In genomic region chr5:4215143-4215542, GRCh38 we compare ENCODE assay signal across 24 cellular contexts.
DNase-seq lines count a peak whose midpoint lies in the region; ATAC-seq, FAIRE-seq and TF ChIP-seq lines count a peak whose summit lies in the region.
"Had no signal": no experiment of that assay in that cellular context is flagged by ENCODE, and none has a peak within 500 bp of the region (broad histone marks: within the 10 kb centered on the region; RNA-seq: fewer than 3 reads in every experiment).

No MANE protein-coding gene starts in this region.

- H3K9me1 ChIP-seq in K562 (ENCODE audit: control insufficient read depth, insufficient read depth, low read length), result no peaks in the 10 kb centered on the region

- TF ChIP-seq POLR2A in K562 (conservative IDR thresholded peaks at IDR 0.05), result no peak
- no peak for TF ChIP-seq POLR2A in GM12892 (IDR thresholded peaks at IDR 0.05; ENCODE audit: low read depth, low read length)

- no peaks in the 10 kb centered on the region for H3K4me1 Mint-ChIP-seq in activated CD8-positive, alpha-beta T cell treated with anti-CD3 and anti-CD28 coated beads for 36 hours (ENCODE audit: low read depth)
- no peaks in the 10 kb centered on the region for H3K4me1 Mint-ChIP-seq in activated CD8-positive, alpha-beta T cell treated with anti-CD3 and anti-CD28 coated beads, Interleukin-2, amount 10 ng/mL, durations not matched to agents 7 days and 5 days (ENCODE audit: low read depth)
- peaks cover 22% of the 10 kb centered on the region for H3K4me1 Mint-ChIP-seq in nephron progenitor cell

- DNase-seq in activated CD8-positive, alpha-beta T cell treated with anti-CD3 and anti-CD28 coated beads for 36 hours, result no peak
- DNase-seq in activated CD8-positive, alpha-beta T cell treated with anti-CD3 and anti-CD28 coated beads, Interleukin-2, amount 10 ng/mL, durations not matched to agents 7 days and 5 days, result no peak
- DNase-seq in K562 (ENCODE audit: extremely low read depth in 1 of 4, low spot score in 3 of 4) (no peak), nephron progenitor cell (no peak), GM12892 (ENCODE audit: insufficient read length) (no peak), NOMO-1 treated with dmso at 0.1 percent for 144 hours (lab: John Stamatoyannopoulos, UW; ENCODE audit: unreplicated experiment) (no peak)
- DNase-seq in activated naive CD4-positive, alpha-beta T cell treated with Interleukin-2 at 50 U/mL for 16 hours, result no peak
- DNase-seq: AML-193; BE2C; Caco-2; Calu3; CD4-positive, alpha-beta T cell; CD8-positive, alpha-beta T cell; DMS79 treated with DMSO at 0.1 percent for 48 hours; GF-D8 had no signal

- no peak for TF ChIP-seq RAD21 in K562 (CRISPR knock-in tag; conservative IDR thresholded peaks at IDR 0.05 in 1 of 2, IDR thresholded peaks at IDR 0.05 in 1 of 2)

- H3K36me3 Mint-ChIP-seq in activated CD8-positive, alpha-beta T cell treated with anti-CD3 and anti-CD28 coated beads for 36 hours (ENCODE audit: low read depth), result no peaks in the 10 kb centered on the region
- H3K36me3 Mint-ChIP-seq in activated CD8-positive, alpha-beta T cell treated with anti-CD3 and anti-CD28 coated beads, Interleukin-2, amount 10 ng/mL, durations not matched to agents 7 days and 5 days (ENCODE audit: low read depth), result no peaks in the 10 kb centered on the region
- H3K36me3 Mint-ChIP-seq in nephron progenitor cell (ENCODE audit: low read depth), result no peaks in the 10 kb centered on the region
- H3K36me3 Mint-ChIP-seq: CD8-positive, alpha-beta T cell had no signal

- H3K27ac Mint-ChIP-seq in activated CD8-positive, alpha-beta T cell treated with anti-CD3 and anti-CD28 coated beads for 36 hours, result no peak overlapping the region
- H3K27ac Mint-ChIP-seq in activated CD8-positive, alpha-beta T cell treated with anti-CD3 and anti-CD28 coated beads, Interleukin-2, amount 10 ng/mL, durations not matched to agents 7 days and 5 days, result no peak overlapping the region
- H3K27ac Mint-ChIP-seq in nephron progenitor cell, result peak overlapping the region; percentile 75
- H3K27ac Mint-ChIP-seq: CD4-positive, alpha-beta T cell; CD8-positive, alpha-beta T cell had no signal

- no peak overlapping the region for H3K4me3 Mint-ChIP-seq in activated CD8-positive, alpha-beta T cell treated with anti-CD3 and anti-CD28 coated beads for 36 hours
- H3K4me3 Mint-ChIP-seq in activated CD8-positive, alpha-beta T cell treated with anti-CD3 and anti-CD28 coated beads, Interleukin-2, amount 10 ng/mL, durations not matched to agents 7 days and 5 days, result no peak overlapping the region
- no peak overlapping the region for H3K4me3 Mint-ChIP-seq in nephron progenitor cell
- H3K4me3 Mint-ChIP-seq: CD4-positive, alpha-beta T cell; CD8-positive, alpha-beta T cell had no signal

- peak; percentile 27 for TF ChIP-seq CTCF in activated CD8-positive, alpha-beta T cell treated with anti-CD3 and anti-CD28 coated beads for 36 hours (IDR thresholded peaks at IDR 0.05)
- TF ChIP-seq CTCF in HEK293 (tag by site-specific recombination; IDR thresholded peaks at IDR 0.05) (no peak), K562 (IDR thresholded peaks at IDR 0.05 in 2 of 3, conservative IDR thresholded peaks at IDR 0.05 in 1 of 3; ENCODE audit: insufficient read depth in 2 of 3, low read depth in 1 of 3, low read length in 3 of 3) (no peak), nephron progenitor cell (IDR thresholded peaks at IDR 0.05) (no peak)

- CTCF ChIA-PET in activated CD8-positive, alpha-beta T cell treated with anti-CD3 and anti-CD28 coated beads for 36 hours (lab: Charles Lee), result no interaction called here
- CTCF ChIA-PET in activated CD8-positive, alpha-beta T cell treated with anti-CD3 and anti-CD28 coated beads, Interleukin-2, amount 10 ng/mL, durations not matched to agents 7 days and 5 days (lab: Charles Lee), result no interaction called here
- CTCF ChIA-PET in HEK293 (lab: Yijun Ruan, JAX) (no interaction called here), K562 (lab: Yijun Ruan, JAX; ENCODE audit: low intra/inter-chr PET ratio) (no interaction called here)

- no peaks in the 10 kb centered on the region for H3K79me2 ChIP-seq in K562 (ENCODE audit: control insufficient read depth, insufficient read depth, low read length)

- H3K4me3 ChIP-seq in HEK293 (ENCODE audit: low read depth, low read length) (no peak overlapping the region), K562 (no peak overlapping the region)
- H3K4me3 ChIP-seq: A549, BLaER1 had no signal

- H3K9ac ChIP-seq in K562 (ENCODE audit: insufficient read depth in 1 of 2, low read depth in 2 of 2, low read length in 2 of 2), result no peak overlapping the region
- H3K9ac ChIP-seq: BLaER1 had no signal

- no peak overlapping the region for H3K27ac ChIP-seq in HEK293 (ENCODE audit: extremely low read depth, low read depth, low read length)
- H3K27ac ChIP-seq in K562 (ENCODE audit: extremely low read depth, low read depth, low read length), result no peak overlapping the region
- H3K27ac ChIP-seq: 22Rv1, A549, BLaER1, C4-2B had no signal

- H3K4me1 ChIP-seq in HEK293 (ENCODE audit: control insufficient read depth, insufficient read depth, low read length) (no peaks in the 10 kb centered on the region), K562 (replicated peaks in 1 of 2; ENCODE audit: control insufficient read depth in 2 of 2, insufficient read depth in 2 of 2, low read length in 2 of 2) (no peaks in the 10 kb centered on the region)
- H3K4me1 ChIP-seq: A549, BE2C, BLaER1, Caco-2 had no signal

- H3K27me3 Mint-ChIP-seq in activated CD8-positive, alpha-beta T cell treated with anti-CD3 and anti-CD28 coated beads for 36 hours, result no peaks in the 10 kb centered on the region
- H3K27me3 Mint-ChIP-seq in activated CD8-positive, alpha-beta T cell treated with anti-CD3 and anti-CD28 coated beads, Interleukin-2, amount 10 ng/mL, durations not matched to agents 7 days and 5 days (ENCODE audit: low read depth), result no peaks in the 10 kb centered on the region
- peaks cover 3% of the 10 kb centered on the region for H3K27me3 Mint-ChIP-seq in nephron progenitor cell (ENCODE audit: low read depth, poor library complexity)
- H3K27me3 Mint-ChIP-seq: CD4-positive, alpha-beta T cell had no signal

- POLR2A ChIA-PET in activated CD8-positive, alpha-beta T cell treated with anti-CD3 and anti-CD28 coated beads for 36 hours (lab: Charles Lee), result no interaction called here
- POLR2A ChIA-PET in activated CD8-positive, alpha-beta T cell treated with anti-CD3 and anti-CD28 coated beads, Interleukin-2, amount 10 ng/mL, durations not matched to agents 7 days and 5 days (lab: Charles Lee), result no interaction called here
- POLR2A ChIA-PET in HEK293 (lab: Yijun Ruan, JAX) (no interaction called here), K562 (lab: Yijun Ruan, JAX) (no interaction called here)

- ATAC-seq in activated CD8-positive, alpha-beta T cell treated with anti-CD3 and anti-CD28 coated beads for 36 hours, result no peak
- no peak for ATAC-seq in activated CD8-positive, alpha-beta T cell treated with anti-CD3 and anti-CD28 coated beads, Interleukin-2, amount 10 ng/mL, durations not matched to agents 7 days and 5 days
- ATAC-seq in K562, result no peak
- ATAC-seq: A549; CD8-positive, alpha-beta T cell had no signal

- intact Hi-C loops in activated CD8-positive, alpha-beta T cell treated with anti-CD3 and anti-CD28 coated beads for 36 hours (cut with micrococcal nuclease), result no loop called here
- intact Hi-C loops in K562 (cut with micrococcal nuclease), result no loop called here

- H3K27me3 ChIP-seq in K562 (ENCODE audit: control insufficient read depth in 2 of 2, insufficient read depth in 2 of 2, low read length in 2 of 2), result no peaks in the 10 kb centered on the region
- H3K27me3 ChIP-seq: BE2C, BLaER1 had no signal

- H3K36me3 ChIP-seq in HEK293 (ENCODE audit: control insufficient read depth in 2 of 2, insufficient read depth in 1 of 2, low read length in 2 of 2) (no peaks in the 10 kb centered on the region), K562 (ENCODE audit: control insufficient read depth, insufficient read depth, low read length) (no peaks in the 10 kb centered on the region)
- H3K36me3 ChIP-seq: BE2C, BLaER1 had no signal

- no peaks in the 10 kb centered on the region for H3K9me3 ChIP-seq in HEK293 (ENCODE audit: control insufficient read depth, insufficient read depth, low read depth, low read length)
- H3K9me3 ChIP-seq in K562 (replicated peaks; ENCODE audit: control insufficient read depth, insufficient read depth, low read depth, low read length), result no peaks in the 10 kb centered on the region; the same call in 1 of the 2 replicates
- H3K9me3 ChIP-seq: A549, BE2C, Caco-2 had no signal

- BruUV-seq in K562 (replicated peaks; lab: Mats Ljungman, UMichigan), result no TSS peak

- no peaks in the 10 kb centered on the region for H4K20me1 ChIP-seq in K562 (replicated peaks; ENCODE audit: control insufficient read depth, insufficient read depth, low read length)
- H4K20me1 ChIP-seq: BLaER1 had no signal

- no peak for TF ChIP-seq EP300 in K562 (IDR thresholded peaks at IDR 0.05; ENCODE audit: low read length)

- no peak for FAIRE-seq in K562 (lab: Jason Lieb, UNC)
- FAIRE-seq in GM12892 (lab: Jason Lieb, UNC), result no peak
- FAIRE-seq: A549, D721Med, G401.6, GM12891, GM18507 had no signal

- H3K4me2 ChIP-seq in K562 (ENCODE audit: insufficient read depth, low read length), result no peak overlapping the region
- H3K4me2 ChIP-seq: A549, BLaER1 had no signal

- no peak overlapping the region for H2AFZ ChIP-seq in K562 (ENCODE audit: low read depth, low read length)

- H3K9me3 Mint-ChIP-seq in activated CD8-positive, alpha-beta T cell treated with anti-CD3 and anti-CD28 coated beads for 36 hours, result peaks cover 1% of the 10 kb centered on the region
- no peaks in the 10 kb centered on the region for H3K9me3 Mint-ChIP-seq in activated CD8-positive, alpha-beta T cell treated with anti-CD3 and anti-CD28 coated beads, Interleukin-2, amount 10 ng/mL, durations not matched to agents 7 days and 5 days (ENCODE audit: insufficient read depth)
- H3K9me3 Mint-ChIP-seq in nephron progenitor cell, result peaks cover 3% of the 10 kb centered on the region

- in situ Hi-C loops in K562 (cut with MboI), result loop anchor here (10.0 kb wide), 1 partner anchor 1960 kb away; no protein-coding TSS in a partner anchor

TF ChIP-seq in HEK293, 187 proteins besides CTCF, POLR2A, EP300 and RAD21:
- TF ChIP-seq ZNF366 (tag by site-specific recombination; conservative IDR thresholded peaks at IDR 0.05), result peak; percentile 72
- no peak for TF ChIP-seq ZNF146 (tag by site-specific recombination; IDR thresholded peaks at IDR 0.05)
TF ChIP-seq in HEK293: peak in this region for 1.

TF ChIP-seq in K562, 482 proteins besides CTCF, POLR2A, EP300 and RAD21 (continues in another document):
- no peak for TF ChIP-seq ZNF175 (CRISPR knock-in tag; IDR thresholded peaks at IDR 0.05; ENCODE audit: low read depth)
